1 cellular context compared by ENCODE assay signal in genomic region chr10:128875030-128875744, GRCh38.
TF ChIP-seq lines count a peak whose summit lies in the region.

No MANE protein-coding gene starts in this region.

TF ChIP-seq in HepG2, 621 proteins besides CTCF, POLR2A, EP300 and RAD21 (continued from another document):
- TF ChIP-seq AFF4 (CRISPR knock-in tag; IDR thresholded peaks at IDR 0.05), result no peak
- TF ChIP-seq, protein P1, sequence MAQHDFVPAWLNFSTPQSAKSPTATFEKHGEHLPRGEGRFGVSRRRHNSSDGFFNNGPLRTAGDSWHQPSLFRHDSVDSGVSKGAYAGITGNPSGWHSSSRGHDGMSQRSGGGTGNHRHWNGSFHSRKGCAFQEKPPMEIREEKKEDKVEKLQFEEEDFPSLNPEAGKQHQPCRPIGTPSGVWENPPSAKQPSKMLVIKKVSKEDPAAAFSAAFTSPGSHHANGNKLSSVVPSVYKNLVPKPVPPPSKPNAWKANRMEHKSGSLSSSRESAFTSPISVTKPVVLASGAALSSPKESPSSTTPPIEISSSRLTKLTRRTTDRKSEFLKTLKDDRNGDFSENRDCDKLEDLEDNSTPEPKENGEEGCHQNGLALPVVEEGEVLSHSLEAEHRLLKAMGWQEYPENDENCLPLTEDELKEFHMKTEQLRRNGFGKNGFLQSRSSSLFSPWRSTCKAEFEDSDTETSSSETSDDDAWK (CRISPR knock-in tag; IDR thresholded peaks at IDR 0.05), result no peak
- no peak for TF ChIP-seq ZNF703 (CRISPR knock-in tag; IDR thresholded peaks at IDR 0.05; ENCODE audit: borderline replicate concordance)
